ENCODE assay signal across 1 cellular context in genomic region chr17:63279498-63280230, GRCh38.
TF ChIP-seq lines count a peak whose summit lies in the region.

No MANE protein-coding gene starts in this region.

TF ChIP-seq in HepG2, 621 proteins besides CTCF, POLR2A, EP300 and RAD21 (continued from another document):
- TF ChIP-seq ZNF609 (CRISPR knock-in tag; IDR thresholded peaks at IDR 0.05; ENCODE audit: borderline replicate concordance) = no peak
- TF ChIP-seq, protein P1, sequence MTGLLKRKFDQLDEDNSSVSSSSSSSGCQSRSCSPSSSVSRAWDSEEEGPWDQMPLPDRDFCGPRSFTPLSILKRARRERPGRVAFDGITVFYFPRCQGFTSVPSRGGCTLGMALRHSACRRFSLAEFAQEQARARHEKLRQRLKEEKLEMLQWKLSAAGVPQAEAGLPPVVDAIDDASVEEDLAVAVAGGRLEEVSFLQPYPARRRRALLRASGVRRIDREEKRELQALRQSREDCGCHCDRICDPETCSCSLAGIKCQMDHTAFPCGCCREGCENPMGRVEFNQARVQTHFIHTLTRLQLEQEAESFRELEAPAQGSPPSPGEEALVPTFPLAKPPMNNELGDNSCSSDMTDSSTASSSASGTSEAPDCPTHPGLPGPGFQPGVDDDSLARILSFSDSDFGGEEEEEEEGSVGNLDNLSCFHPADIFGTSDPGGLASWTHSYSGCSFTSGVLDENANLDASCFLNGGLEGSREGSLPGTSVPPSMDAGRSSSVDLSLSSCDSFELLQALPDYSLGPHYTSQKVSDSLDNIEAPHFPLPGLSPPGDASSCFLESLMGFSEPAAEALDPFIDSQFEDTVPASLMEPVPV (CRISPR knock-in tag; IDR thresholded peaks at IDR 0.05) = no peak
- TF ChIP-seq TEAD2 (CRISPR knock-in tag; IDR thresholded peaks at IDR 0.05) = no peak
- no peak for TF ChIP-seq ZFP1 (CRISPR knock-in tag; IDR thresholded peaks at IDR 0.05)
- no peak for TF ChIP-seq STAG1 (CRISPR knock-in tag; IDR thresholded peaks at IDR 0.05)
- TF ChIP-seq, protein P2, sequence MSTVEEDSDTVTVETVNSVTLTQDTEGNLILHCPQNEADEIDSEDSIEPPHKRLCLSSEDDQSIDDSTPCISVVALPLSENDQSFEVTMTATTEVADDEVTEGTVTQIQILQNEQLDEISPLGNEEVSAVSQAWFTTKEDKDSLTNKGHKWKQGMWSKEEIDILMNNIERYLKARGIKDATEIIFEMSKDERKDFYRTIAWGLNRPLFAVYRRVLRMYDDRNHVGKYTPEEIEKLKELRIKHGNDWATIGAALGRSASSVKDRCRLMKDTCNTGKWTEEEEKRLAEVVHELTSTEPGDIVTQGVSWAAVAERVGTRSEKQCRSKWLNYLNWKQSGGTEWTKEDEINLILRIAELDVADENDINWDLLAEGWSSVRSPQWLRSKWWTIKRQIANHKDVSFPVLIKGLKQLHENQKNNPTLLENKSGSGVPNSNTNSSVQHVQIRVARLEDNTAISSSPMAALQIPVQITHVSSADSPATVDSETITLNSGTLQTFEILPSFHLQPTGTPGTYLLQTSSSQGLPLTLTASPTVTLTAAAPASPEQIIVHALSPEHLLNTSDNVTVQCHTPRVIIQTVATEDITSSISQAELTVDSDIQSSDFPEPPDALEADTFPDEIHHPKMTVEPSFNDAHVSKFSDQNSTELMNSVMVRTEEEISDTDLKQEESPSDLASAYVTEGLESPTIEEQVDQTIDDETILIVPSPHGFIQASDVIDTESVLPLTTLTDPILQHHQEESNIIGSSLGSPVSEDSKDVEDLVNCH (CRISPR knock-in tag; IDR thresholded peaks at IDR 0.05) = no peak
- TF ChIP-seq ZNF282 (IDR thresholded peaks at IDR 0.05; ENCODE audit: partially characterized antibody) = no peak
- TF ChIP-seq ZNF101 (CRISPR knock-in tag; IDR thresholded peaks at IDR 0.05; ENCODE audit: borderline replicate concordance, low read depth) = no peak
TF ChIP-seq in HepG2: peak in this region for 0.
